ENCODE assay signal across 23 cellular contexts in genomic region chr3:21893250-21893649, GRCh38.
DNase-seq lines count a peak whose midpoint lies in the region; ATAC-seq, FAIRE-seq and TF ChIP-seq lines count a peak whose summit lies in the region.
"Had no signal": no experiment of that assay in that cellular context is flagged by ENCODE, and none has a peak within 500 bp of the region (broad histone marks: within the 10 kb centered on the region; RNA-seq: fewer than 3 reads in every experiment).

No MANE protein-coding gene starts in this region.

- CTCF ChIA-PET in SK-N-SH (lab: Yijun Ruan, JAX) = interaction anchor here (0.9 to 7.3 kb wide), 14 partner anchors 9 to 1668 kb away, joined by 3 to 117 read pairs (median 5); partner anchors contain the start of gene ZNF385D

- H3K9ac ChIP-seq in SK-N-SH = no peak overlapping the region
- H3K9ac ChIP-seq: BLaER1 had no signal

- no peak for TF ChIP-seq RAD21 in SK-N-SH (IDR thresholded peaks at IDR 0.05; ENCODE audit: low read length)

- no peak overlapping the region for H3K4me3 ChIP-seq in SK-N-SH (ENCODE audit: low read depth in 2 of 2, low read length in 1 of 2)
- no peak overlapping the region for H3K4me3 ChIP-seq in fibroblast of the aortic adventitia (ENCODE audit: low read depth, low read length)
- no peak overlapping the region for H3K4me3 ChIP-seq in effector memory CD4-positive, alpha-beta T cell (ENCODE audit: insufficient read depth, low read depth, low read length, poor library complexity, severe bottlenecking)
- H3K4me3 ChIP-seq: BLaER1, HAP-1, pancreas, SJSA1 had no signal

- no peaks in the 10 kb centered on the region for H3K79me2 ChIP-seq in SK-N-SH (ENCODE audit: insufficient read depth)

- H3K36me3 ChIP-seq in SK-N-SH (replicated peaks in 1 of 2; ENCODE audit: control insufficient read depth in 1 of 2, insufficient read depth in 2 of 2, low read length in 1 of 2) = no peaks in the 10 kb centered on the region
- no peaks in the 10 kb centered on the region for H3K36me3 ChIP-seq in effector memory CD4-positive, alpha-beta T cell (ENCODE audit: control insufficient read depth, insufficient read depth, low read length)
- H3K36me3 ChIP-seq: BLaER1, HAP-1, pancreas, SJSA1 had no signal

- no peak for TF ChIP-seq EP300 in SK-N-SH (IDR thresholded peaks at IDR 0.05; ENCODE audit: borderline replicate concordance in 1 of 2, low read depth in 1 of 2, low read length in 1 of 2)

- no peaks in the 10 kb centered on the region; a peak in 2 of 4 replicates for H3K4me1 ChIP-seq in SK-N-SH (ENCODE audit: control insufficient read depth in 1 of 2, insufficient read depth in 2 of 2, low read depth in 1 of 2, low read length in 1 of 2)
- no peaks in the 10 kb centered on the region for H3K4me1 ChIP-seq in effector memory CD4-positive, alpha-beta T cell (ENCODE audit: control insufficient read depth, insufficient read depth, low read length, poor library complexity, severe bottlenecking)
- H3K4me1 ChIP-seq: BLaER1, HAP-1, pancreas, SJSA1 had no signal

- H3K27ac ChIP-seq in SK-N-SH (ENCODE audit: low read depth in 2 of 2, low read length in 1 of 2) = no peak overlapping the region; a peak in 1 of 4 replicates
- H3K27ac ChIP-seq in effector memory CD4-positive, alpha-beta T cell (ENCODE audit: insufficient read depth, low read length, poor library complexity, severe bottlenecking) = no peak overlapping the region
- H3K27ac ChIP-seq: BLaER1, pancreas, SJSA1 had no signal

- POLR2A ChIA-PET in SK-N-SH (lab: Yijun Ruan, JAX) = no interaction called here

- no peak for FAIRE-seq in urothelium cell line (lab: Jason Lieb, UNC)
- FAIRE-seq: GM12892, pancreas had no signal

- peak; percentile 51; the same call in 2 of the 3 replicates for ATAC-seq in SK-N-SH treated with all-trans-retinoic acid at 6 μM for 48 hours
- ATAC-seq: activated naive CD8-positive, alpha-beta T cell treated with anti-CD3 and anti-CD28 coated beads, Interleukin-2, amount 50 U/mL, for 24 hours; activated T-helper 17 cell treated with anti-CD3 and anti-CD28 coated beads, Interleukin-2, amount 50 U/mL, for 72 hours; naive thymus-derived CD8-positive, alpha-beta T cell; Panc1; pancreas had no signal

- DNase-seq in SK-N-SH (no peak), amniotic epithelial cell (ENCODE audit: low read depth) (peak; percentile 38), fibroblast of the aortic adventitia (ENCODE audit: low read depth) (peak; percentile 14), urothelium cell line (ENCODE audit: low spot score) (peak; percentile 6), ecto neural progenitor cell (ENCODE audit: low spot score) (no peak), T1000 (lab: John Stamatoyannopoulos, UW) (no peak)
- no peak for DNase-seq in effector memory CD4-positive, alpha-beta T cell
- DNase-seq: 8988T; activated naive CD8-positive, alpha-beta T cell treated with anti-CD3 and anti-CD28 coated beads, Interleukin-2, amount 50 U/mL, for 24 hours; central memory CD4-positive, alpha-beta T cell; naive thymus-derived CD8-positive, alpha-beta T cell; NCI-H1436 treated with DMSO at 0.1 percent for 48 hours; NCI-H2171; NCI-H748 treated with DMSO at 0.1 percent for 48 hours; pancreas; trophoblast cell had no signal

- no peaks in the 10 kb centered on the region for H3K27me3 ChIP-seq in SK-N-SH (ENCODE audit: insufficient read depth)
- no peaks in the 10 kb centered on the region for H3K27me3 ChIP-seq in effector memory CD4-positive, alpha-beta T cell (replicated peaks; ENCODE audit: control insufficient read depth, insufficient read depth, low read length, poor library complexity, severe bottlenecking)
- H3K27me3 ChIP-seq: BLaER1, pancreas, SJSA1 had no signal

- TF ChIP-seq CTCF in SK-N-SH (IDR thresholded peaks at IDR 0.05) (no peak), fibroblast of the aortic adventitia (IDR thresholded peaks at IDR 0.05; ENCODE audit: insufficient read depth, low read length) (no peak)

- H4K20me1 ChIP-seq in SK-N-SH (ENCODE audit: insufficient read depth) = no peaks in the 10 kb centered on the region
- H4K20me1 ChIP-seq: BLaER1 had no signal

- H3K4me2 ChIP-seq in SK-N-SH = no peak overlapping the region
- H3K4me2 ChIP-seq: BLaER1 had no signal

- H3K9me3 ChIP-seq in SK-N-SH = no peaks in the 10 kb centered on the region
- no peaks in the 10 kb centered on the region for H3K9me3 ChIP-seq in effector memory CD4-positive, alpha-beta T cell (ENCODE audit: control insufficient read depth, low read length)
- H3K9me3 ChIP-seq: BLaER1, HAP-1, pancreas, SJSA1 had no signal

- H3F3A ChIP-seq in SK-N-SH (replicated peaks; ENCODE audit: insufficient read depth) = peaks cover 6% of the 10 kb centered on the region

- no peak overlapping the region for H2AFZ ChIP-seq in SK-N-SH (ENCODE audit: low read depth)

- H3K9me2 ChIP-seq in SK-N-SH = no peaks in the 10 kb centered on the region

- WGBS in SK-N-SH (ENCODE audit: low lambda C conversion rate) = 72% methylated on average over 2 of the region's 2 CpGs

TF ChIP-seq in SK-N-SH treated with all-trans-retinoic acid at 6 μM for 48 hours, 23 proteins besides CTCF, POLR2A, EP300 and RAD21 (continues in another document):
- TF ChIP-seq POU6F1 (CRISPR knock-in tag; IDR thresholded peaks at IDR 0.05; ENCODE audit: borderline replicate concordance, low read depth) (no peak), ARNTL (CRISPR knock-in tag; IDR thresholded peaks at IDR 0.05; ENCODE audit: borderline replicate concordance, low read depth) (no peak), TOX (CRISPR knock-in tag; IDR thresholded peaks at IDR 0.05; ENCODE audit: borderline replicate concordance) (no peak), ESRRG (CRISPR knock-in tag; IDR thresholded peaks at IDR 0.05) (no peak), ZC3H10 (CRISPR knock-in tag; IDR thresholded peaks at IDR 0.05) (no peak), BACH2 (CRISPR knock-in tag; IDR thresholded peaks at IDR 0.05; ENCODE audit: borderline replicate concordance) (no peak)

TF ChIP-seq in SK-N-SH, 30 proteins besides CTCF, POLR2A, EP300 and RAD21:
- no peak for TF ChIP-seq ZBTB33 (IDR thresholded peaks at IDR 0.05; ENCODE audit: borderline replicate concordance, low read depth)
- TF ChIP-seq ELF1 (IDR thresholded peaks at IDR 0.05) = no peak
- TF ChIP-seq PBX3 (IDR thresholded peaks at IDR 0.05) = no peak
- no peak for TF ChIP-seq USF1 (IDR thresholded peaks at IDR 0.05; ENCODE audit: borderline replicate concordance, low read depth)

Comparison
In these comparisons a context has a peak if more than half of its experiments do, and no peak if none do; other contexts are left out.
1. DNase-seq: peak in amniotic epithelial cell (single experiment), fibroblast of the aortic adventitia (single experiment) and urothelium cell line (single experiment); none in SK-N-SH (single experiment), ecto neural progenitor cell (single experiment), T1000 (single experiment) and effector memory CD4-positive, alpha-beta T cell (0 of 3).